In the genomic region with DNA sequence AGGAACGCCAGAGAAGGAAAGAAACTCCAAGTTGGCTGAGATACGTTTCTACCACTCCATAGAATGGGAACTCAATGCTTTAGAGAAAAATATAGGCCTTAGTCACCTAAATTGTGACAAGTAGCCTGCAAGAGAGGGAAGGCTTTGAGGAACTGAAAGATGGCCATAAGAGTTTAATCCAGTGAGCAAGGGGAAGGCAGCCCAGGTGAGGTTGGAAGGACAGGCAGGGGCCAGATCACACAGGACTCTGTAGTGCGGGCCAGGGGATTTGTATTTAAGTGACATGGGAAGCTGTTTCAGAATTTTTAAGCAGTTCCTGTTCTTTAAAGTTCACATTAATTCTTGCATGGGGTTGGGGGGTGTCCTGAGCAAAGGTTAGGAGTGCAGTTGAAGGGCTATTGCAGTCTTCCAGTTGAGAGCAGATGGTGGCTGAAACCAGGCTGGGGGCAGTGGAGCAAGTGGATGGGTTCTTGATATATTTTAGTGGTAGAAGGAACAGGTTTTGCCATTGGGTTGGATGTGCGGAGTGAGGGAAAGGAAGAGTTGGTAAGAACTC, we compare ENCODE assay signal across 13 cellular contexts.
DNase-seq lines count a peak whose midpoint lies in the region; ATAC-seq, FAIRE-seq and TF ChIP-seq lines count a peak whose summit lies in the region.
"Had no signal": no experiment of that assay in that cellular context is flagged by ENCODE, and none has a peak within 500 bp of the region (broad histone marks: within the 10 kb centered on the region; RNA-seq: fewer than 3 reads in every experiment).

No MANE protein-coding gene starts in this region.

- H3K18ac ChIP-seq in mesenchymal stem cell (ENCODE audit: low read depth in 1 of 2, low read length in 2 of 2) = peak overlapping the region in 1 of 2 experiments; percentile 42

- H3K9ac ChIP-seq in DND-41 (ENCODE audit: low read depth, low read length) (no peak overlapping the region), mesenchymal stem cell (ENCODE audit: low read length) (no peak overlapping the region)

- no peak overlapping the region for H2BK12ac ChIP-seq in mesenchymal stem cell (ENCODE audit: low read length in 2 of 2)

- H3K4me1 Mint-ChIP-seq in nephron progenitor cell = peaks cover 12% of the 10 kb centered on the region

- no peaks in the 10 kb centered on the region for H3K36me3 Mint-ChIP-seq in nephron progenitor cell (ENCODE audit: low read depth)

- H2BK120ac ChIP-seq in mesenchymal stem cell (ENCODE audit: low read depth, low read length) = peak overlapping the region; percentile 52

- H3K27me3 ChIP-seq in DND-41 (ENCODE audit: insufficient read depth, low read length, poor library complexity) (no peaks in the 10 kb centered on the region), mesenchymal stem cell (ENCODE audit: control insufficient read depth in 1 of 2, insufficient read depth in 1 of 2, low read length in 2 of 2) (peaks cover 0 to 8% of the 10 kb centered on the region in 2 experiments)
- H3K27me3 ChIP-seq: testis had no signal

- no peaks in the 10 kb centered on the region for H3K79me1 ChIP-seq in mesenchymal stem cell (replicated peaks; ENCODE audit: low read length, poor library complexity, severe bottlenecking)

- H3K23ac ChIP-seq in mesenchymal stem cell (ENCODE audit: low read length in 2 of 2) = no peak overlapping the region

- no peak overlapping the region for H4K8ac ChIP-seq in mesenchymal stem cell (ENCODE audit: low read length)

- no peak for TF ChIP-seq POLR2A in H54 (IDR thresholded peaks at IDR 0.05; ENCODE audit: low read depth, low read length)

- H2AFZ ChIP-seq in DND-41 (ENCODE audit: low read depth, low read length) (peak overlapping the region; percentile 60), mesenchymal stem cell (ENCODE audit: low read depth, low read length) (no peak overlapping the region)

- H2BK15ac ChIP-seq in mesenchymal stem cell (ENCODE audit: low read depth, poor library complexity, severe bottlenecking) = no peak overlapping the region

- ATAC-seq in DND-41 (ENCODE audit: insufficient read depth, low read depth) (no peak; the same call in 2 of the 3 replicates), GM21390 (IDR thresholded peaks at IDR 0.05; ENCODE audit: unreplicated experiment) (peak; percentile 20), HG03280 (IDR thresholded peaks at IDR 0.05; ENCODE audit: unreplicated experiment) (peak; percentile 18)

- no peak overlapping the region for H4K91ac ChIP-seq in mesenchymal stem cell (ENCODE audit: low read length)

- no peaks in the 10 kb centered on the region for H3K79me2 ChIP-seq in DND-41 (ENCODE audit: insufficient read depth, low read length)

- no peak overlapping the region for H3K27ac Mint-ChIP-seq in nephron progenitor cell
- H3K27ac Mint-ChIP-seq: activated naive CD8-positive, alpha-beta T cell had no signal

- H4K20me1 ChIP-seq in DND-41 (ENCODE audit: insufficient read depth, low read length) = no peaks in the 10 kb centered on the region

- H3K4me2 ChIP-seq in DND-41 (ENCODE audit: insufficient read depth, low read length) (peak overlapping the region; percentile 39), mesenchymal stem cell (ENCODE audit: low read length, poor library complexity, severe bottlenecking) (no peak overlapping the region)

- no peak for FAIRE-seq in H54 (lab: Jason Lieb, UNC)

- no peaks in the 10 kb centered on the region for H3K27me3 Mint-ChIP-seq in nephron progenitor cell (ENCODE audit: low read depth, poor library complexity)
- H3K27me3 Mint-ChIP-seq: activated naive CD8-positive, alpha-beta T cell had no signal

- WGBS in mesenchymal stem cell = 94% methylated on average over 4 of the region's 4 CpGs

- no peaks in the 10 kb centered on the region for H3K9me3 ChIP-seq in DND-41 (ENCODE audit: insufficient read depth, low read length, severe bottlenecking)
- H3K9me3 ChIP-seq in mesenchymal stem cell (ENCODE audit: control insufficient read depth, low read length) = no peaks in the 10 kb centered on the region
- H3K9me3 ChIP-seq: testis had no signal

- DNase-seq in DND-41 (no peak), mesenchymal stem cell (no peak), H54 (ENCODE audit: insufficient read length, low spot score) (no peak), nephron progenitor cell (no peak), NCI-H526 (lab: John Stamatoyannopoulos, UW) (no peak), HK-2 (ENCODE audit: unreplicated experiment) (no peak)
- DNase-seq: glutamatergic neuron, midbrain, testis had no signal

- TF ChIP-seq CTCF in DND-41 (IDR thresholded peaks at IDR 0.05; ENCODE audit: borderline replicate concordance, extremely low read depth, low read length, poor library complexity, severe bottlenecking) (no peak), nephron progenitor cell (IDR thresholded peaks at IDR 0.05) (no peak)

- H3K4ac ChIP-seq in mesenchymal stem cell (ENCODE audit: low read depth in 1 of 2, low read length in 2 of 2) = peak overlapping the region in 1 of 2 experiments; percentile 8

- H3K4me1 ChIP-seq in DND-41 (ENCODE audit: insufficient read depth, low read length) (peaks cover 13% of the 10 kb centered on the region), mesenchymal stem cell (ENCODE audit: control insufficient read depth, insufficient read depth, low read depth, low read length) (peaks cover 9% of the 10 kb centered on the region)

- peak overlapping the region in 1 of 2 experiments; percentile 31 for H3K14ac ChIP-seq in mesenchymal stem cell (ENCODE audit: low read length in 2 of 2)

- H3K9me3 Mint-ChIP-seq in nephron progenitor cell = no peaks in the 10 kb centered on the region

- H3K36me3 ChIP-seq in DND-41 (ENCODE audit: insufficient read depth, low read length) = no peaks in the 10 kb centered on the region
- H3K36me3 ChIP-seq in mesenchymal stem cell (ENCODE audit: control insufficient read depth in 1 of 2, insufficient read depth in 2 of 2, low read depth in 1 of 2, low read length in 2 of 2) = no peaks in the 10 kb centered on the region

- H3K4me3 ChIP-seq in DND-41 (ENCODE audit: low read depth in 1 of 2, low read length in 2 of 2) = no peak overlapping the region
- H3K4me3 ChIP-seq in mesenchymal stem cell (ENCODE audit: insufficient read depth in 1 of 2, low read depth in 1 of 2, low read length in 2 of 2) = no peak overlapping the region
- H3K4me3 ChIP-seq: testis had no signal

- no peak overlapping the region for H3K4me3 Mint-ChIP-seq in nephron progenitor cell
- H3K4me3 Mint-ChIP-seq: activated naive CD8-positive, alpha-beta T cell had no signal

- peak overlapping the region; percentile 61 for H2AK5ac ChIP-seq in mesenchymal stem cell (ENCODE audit: low read length, severe bottlenecking)

- peak overlapping the region; percentile 15 for H2BK5ac ChIP-seq in mesenchymal stem cell (ENCODE audit: low read depth, low read length, poor library complexity, severe bottlenecking)

- H3K27ac ChIP-seq in DND-41 (ENCODE audit: low read length) (no peak overlapping the region), mesenchymal stem cell (ENCODE audit: low read length, poor library complexity, severe bottlenecking) (peak overlapping the region; percentile 29)
- H3K27ac ChIP-seq: RWPE1, testis had no signal
